ENCODE assay signal across 8 cellular contexts in the genomic region with DNA sequence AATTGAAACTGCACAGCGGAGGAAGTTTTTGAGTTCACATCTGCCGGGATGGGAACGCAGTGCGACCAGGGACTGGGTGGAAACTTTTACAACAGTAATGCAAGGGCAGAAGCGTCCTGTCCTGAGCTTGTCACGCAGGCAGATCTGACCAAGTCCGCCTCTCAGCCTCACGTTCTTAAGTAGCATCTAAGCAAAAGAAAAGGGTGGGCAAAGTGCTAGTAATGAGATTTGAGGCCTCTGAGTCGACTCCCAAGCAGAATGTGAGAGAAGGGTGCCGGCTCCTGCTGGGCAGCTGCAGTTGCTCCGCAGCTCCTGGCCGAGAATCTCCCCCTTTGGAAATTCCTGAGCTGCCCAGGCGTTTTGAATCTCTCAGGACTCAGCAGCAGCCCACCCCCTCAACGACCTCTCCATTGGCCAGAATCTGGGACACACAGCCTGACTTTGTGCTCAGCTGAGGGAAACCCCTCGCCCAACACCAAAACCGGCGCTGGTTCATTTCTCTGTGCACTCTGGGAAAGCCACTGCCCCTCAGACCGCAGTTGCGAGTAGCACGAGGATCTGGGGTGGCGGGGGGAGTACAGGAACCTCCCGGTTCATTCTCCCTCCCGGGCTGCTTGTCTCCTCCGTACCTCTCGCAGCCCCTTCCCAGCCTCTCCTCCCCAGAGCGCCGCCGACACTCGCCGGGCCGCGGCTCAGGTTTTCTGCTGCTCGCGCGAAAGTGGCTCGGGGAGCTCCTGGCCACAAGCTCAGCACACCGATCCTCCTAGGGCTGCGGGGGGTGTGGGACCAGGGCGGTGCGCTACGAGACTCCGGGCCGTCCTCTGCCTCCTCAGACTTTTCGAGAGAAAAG. TPM values are rescaled to one million over a fixed set of nuclear protein-coding genes. Genes with fewer than 3 reads are reported as not detected.
DNase-seq lines count a peak whose midpoint lies in the region; ATAC-seq and TF ChIP-seq lines count a peak whose summit lies in the region.

No MANE protein-coding gene starts in this region.

- peak overlapping the region; percentile 87 for H3K4me3 ChIP-seq in GM06990 (replicated peaks; ENCODE audit: low read depth, low read length)
- peak overlapping the region; percentile 10; the same call in 1 of the 2 replicates for H3K4me3 ChIP-seq in LNCaP clone FGC (ENCODE audit: low read depth, low read length)
- peak overlapping the region; percentile 54 for H3K4me3 ChIP-seq in epithelial cell of esophagus (ENCODE audit: low read length)
- H3K4me3 ChIP-seq in stomach, result peak overlapping the region; percentile 54 to 67 (median 60)

- H3K4me1 ChIP-seq in stomach, result peaks cover 14 to 37% (median 34%) of the 10 kb centered on the region in 4 donors

- no peak for TF ChIP-seq EP300 in stomach (IDR thresholded peaks at IDR 0.05)

- TF ChIP-seq CTCF in GM06990 (IDR thresholded peaks at IDR 0.05; ENCODE audit: insufficient read depth, low read length, poor library complexity, severe bottlenecking) (no peak), LNCaP clone FGC (IDR thresholded peaks at IDR 0.05; ENCODE audit: control insufficient read depth, extremely low read depth, insufficient read depth) (no peak), epithelial cell of esophagus (IDR thresholded peaks at IDR 0.05; ENCODE audit: insufficient read depth, low read depth, low read length, missing control alignments) (no peak), stomach (IDR thresholded peaks at IDR 0.05) (no peak)

- intact Hi-C loops in stomach (cut with DNase I; ENCODE audit: low total_unique reads), result loop anchor here (10.0 kb wide), 1 partner anchor 321 kb away; no protein-coding TSS in a partner anchor

- ATAC-seq in GM21786 (IDR thresholded peaks at IDR 0.05; ENCODE audit: unreplicated experiment), result peak; percentile 59

- TF ChIP-seq POLR2A in stomach (IDR thresholded peaks at IDR 0.05), result no peak

- 0 to 2% (median 2%) methylated on average over 30 to 44 of the region's 44 CpGs for WGBS in stomach, 5 donors

- DNase-seq in GM06990 (ENCODE audit: extremely low read depth, insufficient read length) (peak; percentile 83), LNCaP clone FGC (ENCODE audit: low read depth) (no peak), epithelial cell of esophagus (ENCODE audit: low read depth) (peak; percentile 36), myocyte (ENCODE audit: low read depth) (peak; percentile 53), stomach (peak; percentile 35), NOMO-1 treated with DMSO at 0.1 percent for 48 hours (lab: John Stamatoyannopoulos, UW; ENCODE audit: unreplicated experiment) (no peak)
- peak; percentile 39 for DNase-seq in activated CD8-positive, alpha-beta memory T cell treated with anti-CD3 and anti-CD28 coated beads, Interleukin-2, amount 50 U/mL, for 24 hours (ENCODE audit: extremely low read depth)

- H3K36me3 ChIP-seq in GM06990 (ENCODE audit: control insufficient read depth, insufficient read depth, low read length), result peaks cover 12% of the 10 kb centered on the region
- no peaks in the 10 kb centered on the region for H3K36me3 ChIP-seq in stomach

- H3K27me3 ChIP-seq in GM06990 (replicated peaks; ENCODE audit: control insufficient read depth, insufficient read depth, low read length), result no peaks in the 10 kb centered on the region
- H3K27me3 ChIP-seq in stomach, result peaks cover 0 to 34% (median 16%) of the 10 kb centered on the region in 3 donors

- H3K9me3 ChIP-seq in stomach, result no peaks in the 10 kb centered on the region

- peak overlapping the region; percentile 39 to 84 (median 77) for H3K27ac ChIP-seq in stomach

RNA-seq across cellular contexts. Expression of a gene that starts 0.9 kb away (rescaled TPM):
- total RNA-seq in myocyte (2.5 and 2.9 TPM in 2 replicates), stomach (10 to 100 TPM in 3 of 5 donors, 1 to 10 TPM in 2; 5.8 to 54.0 (median 14.3) TPM)
- 1.1 TPM for polyA plus RNA-seq in myocyte (2012)
- 10 to 100 TPM in 1 of 3 donors, 1 to 10 TPM in 2; 3.7 to 11.6 (median 8.4) TPM for polyA plus RNA-seq in stomach

Comparison
In these comparisons a context has a peak if more than half of its experiments do, and no peak if none do; other contexts are left out.
1. DNase-seq: peak in GM06990 (single experiment), activated CD8-positive, alpha-beta memory T cell treated with anti-CD3 and anti-CD28 coated beads, Interleukin-2, amount 50 U/mL, for 24 hours (single experiment), epithelial cell of esophagus (single experiment), myocyte (single experiment) and stomach (single experiment); none in LNCaP clone FGC (single experiment) and NOMO-1 treated with DMSO at 0.1 percent for 48 hours (single experiment).
2. H3K4me3 ChIP-seq: peak in every context shown above with its lines; median percentile 87 in GM06990; 60 in stomach; 54 in epithelial cell of esophagus; 10 in LNCaP clone FGC.